In genomic region chr1:151368000-151368744, GRCh38 we compare ENCODE assay signal across 2 cellular contexts.
TF ChIP-seq lines count a peak whose summit lies in the region.

No MANE protein-coding gene starts in this region.

TF ChIP-seq in liver, 16 proteins besides CTCF, POLR2A, EP300 and RAD21:
- TF ChIP-seq ZBTB33 (IDR thresholded peaks at IDR 0.05) = no peak
- TF ChIP-seq FOXA1 (IDR thresholded peaks at IDR 0.05) = no peak
- TF ChIP-seq TAF1 (conservative IDR thresholded peaks at IDR 0.05) = no peak
- peak; percentile 81 for TF ChIP-seq RXRA (IDR thresholded peaks at IDR 0.05)
- TF ChIP-seq REST (IDR thresholded peaks at IDR 0.05) = peak; percentile 57
- peak; percentile 53 for TF ChIP-seq YY1 (IDR thresholded peaks at IDR 0.05)
- peak; percentile 50 for TF ChIP-seq NR2F2 (IDR thresholded peaks at IDR 0.05)
- TF ChIP-seq EGR1 (IDR thresholded peaks at IDR 0.05; ENCODE audit: low read depth in 2 of 2) = peak in 1 of 2 donors; percentile 14
- TF ChIP-seq JUND (IDR thresholded peaks at IDR 0.05) = peak in 1 of 2 donors; percentile 20
- TF ChIP-seq ATF3 (IDR thresholded peaks at IDR 0.05) = peak; percentile 7
- TF ChIP-seq GABPA (IDR thresholded peaks at IDR 0.05 in 1 of 2, conservative IDR thresholded peaks at IDR 0.05 in 1 of 2) = peak in 1 of 2 donors; percentile 10
- peak; percentile 44 for TF ChIP-seq MAX (IDR thresholded peaks at IDR 0.05)
- TF ChIP-seq HNF4A (conservative IDR thresholded peaks at IDR 0.05) = no peak
- no peak for TF ChIP-seq HNF4G (IDR thresholded peaks at IDR 0.05)
- no peak for TF ChIP-seq SP1 (IDR thresholded peaks at IDR 0.05)
- TF ChIP-seq FOXA2 (IDR thresholded peaks at IDR 0.05) = no peak

TF ChIP-seq in HepG2, 621 proteins besides CTCF, POLR2A, EP300 and RAD21:
- TF ChIP-seq, protein P1, sequence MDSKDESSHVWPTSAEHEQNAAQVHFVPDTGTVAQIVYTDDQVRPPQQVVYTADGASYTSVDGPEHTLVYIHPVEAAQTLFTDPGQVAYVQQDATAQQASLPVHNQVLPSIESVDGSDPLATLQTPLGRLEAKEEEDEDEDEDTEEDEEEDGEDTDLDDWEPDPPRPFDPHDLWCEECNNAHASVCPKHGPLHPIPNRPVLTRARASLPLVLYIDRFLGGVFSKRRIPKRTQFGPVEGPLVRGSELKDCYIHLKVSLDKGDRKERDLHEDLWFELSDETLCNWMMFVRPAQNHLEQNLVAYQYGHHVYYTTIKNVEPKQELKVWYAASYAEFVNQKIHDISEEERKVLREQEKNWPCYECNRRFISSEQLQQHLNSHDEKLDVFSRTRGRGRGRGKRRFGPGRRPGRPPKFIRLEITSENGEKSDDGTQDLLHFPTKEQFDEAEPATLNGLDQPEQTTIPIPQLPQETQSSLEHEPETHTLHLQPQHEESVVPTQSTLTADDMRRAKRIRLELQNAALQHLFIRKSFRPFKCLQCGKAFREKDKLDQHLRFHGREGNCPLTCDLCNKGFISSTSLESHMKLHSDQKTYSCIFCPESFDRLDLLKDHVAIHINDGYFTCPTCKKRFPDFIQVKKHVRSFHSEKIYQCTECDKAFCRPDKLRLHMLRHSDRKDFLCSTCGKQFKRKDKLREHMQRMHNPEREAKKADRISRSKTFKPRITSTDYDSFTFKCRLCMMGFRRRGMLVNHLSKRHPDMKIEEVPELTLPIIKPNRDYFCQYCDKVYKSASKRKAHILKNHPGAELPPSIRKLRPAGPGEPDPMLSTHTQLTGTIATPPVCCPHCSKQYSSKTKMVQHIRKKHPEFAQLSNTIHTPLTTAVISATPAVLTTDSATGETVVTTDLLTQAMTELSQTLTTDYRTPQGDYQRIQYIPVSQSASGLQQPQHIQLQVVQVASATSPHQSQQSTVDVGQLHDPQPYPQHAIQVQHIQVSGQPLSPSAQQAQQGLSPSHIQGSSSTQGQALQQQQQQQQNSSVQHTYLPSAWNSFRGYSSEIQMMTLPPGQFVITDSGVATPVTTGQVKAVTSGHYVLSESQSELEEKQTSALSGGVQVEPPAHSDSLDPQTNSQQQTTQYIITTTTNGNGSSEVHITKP (CRISPR knock-in tag; IDR thresholded peaks at IDR 0.05; ENCODE audit: low read depth) = no peak
- TF ChIP-seq ZNF782 (CRISPR knock-in tag; IDR thresholded peaks at IDR 0.05; ENCODE audit: borderline replicate concordance) = no peak
- no peak for TF ChIP-seq ZNF556 (CRISPR knock-in tag; IDR thresholded peaks at IDR 0.05; ENCODE audit: borderline replicate concordance)
- TF ChIP-seq MEIS1 (CRISPR knock-in tag; IDR thresholded peaks at IDR 0.05; ENCODE audit: borderline replicate concordance) = no peak
- TF ChIP-seq ZNF143 (CRISPR knock-in tag; IDR thresholded peaks at IDR 0.05) = no peak
- no peak for TF ChIP-seq ZNF792 (CRISPR knock-in tag; IDR thresholded peaks at IDR 0.05)
- TF ChIP-seq MAFG (CRISPR knock-in tag; IDR thresholded peaks at IDR 0.05) = no peak
- no peak for TF ChIP-seq TP53 (CRISPR knock-in tag; conservative IDR thresholded peaks at IDR 0.05)
- TF ChIP-seq SMAD9 (CRISPR knock-in tag; IDR thresholded peaks at IDR 0.05) = no peak
- TF ChIP-seq ZSCAN29 (CRISPR knock-in tag; conservative IDR thresholded peaks at IDR 0.05) = no peak
- TF ChIP-seq ZBTB7B (CRISPR knock-in tag; IDR thresholded peaks at IDR 0.05) = no peak
- no peak for TF ChIP-seq ZNF713 (CRISPR knock-in tag; IDR thresholded peaks at IDR 0.05)
- TF ChIP-seq HHEX (CRISPR knock-in tag; IDR thresholded peaks at IDR 0.05) = no peak
- no peak for TF ChIP-seq BRF2 (CRISPR knock-in tag; IDR thresholded peaks at IDR 0.05)
- no peak for TF ChIP-seq HDAC6 (IDR thresholded peaks at IDR 0.05; ENCODE audit: low read depth, low read length)
- no peak for TF ChIP-seq STAT5B (CRISPR knock-in tag; IDR thresholded peaks at IDR 0.05)
- TF ChIP-seq ZNF562 (CRISPR knock-in tag; IDR thresholded peaks at IDR 0.05; ENCODE audit: borderline replicate concordance) = no peak
